ENCODE assay signal across 33 cellular contexts in the genomic region with DNA sequence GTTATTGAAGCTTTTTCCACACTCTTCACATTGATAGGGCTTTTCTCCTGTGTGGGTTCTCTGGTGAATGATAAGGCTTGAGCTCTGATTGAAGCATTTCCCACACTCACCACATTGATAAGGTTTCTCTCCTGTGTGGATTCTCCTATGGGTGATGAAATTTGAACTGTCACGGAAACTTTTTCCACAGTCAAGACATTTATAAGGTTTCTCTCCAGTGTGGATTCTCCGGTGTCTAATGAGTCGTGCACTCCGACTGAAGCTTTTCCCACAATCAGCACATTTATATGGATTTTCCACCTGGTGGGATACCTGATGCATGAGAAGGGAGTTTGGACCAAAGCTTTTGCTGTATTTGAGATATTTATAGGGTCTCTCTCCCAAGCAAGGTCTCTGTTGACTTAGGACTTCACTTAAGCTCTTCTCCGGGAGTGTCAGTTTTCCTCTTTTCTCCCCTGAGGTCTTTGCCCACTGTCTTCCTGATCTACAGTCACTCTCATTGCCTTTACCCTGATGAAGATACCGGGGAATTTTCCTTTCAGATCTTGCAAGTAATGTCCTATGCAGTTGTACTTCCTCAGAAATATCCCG. TPM values are rescaled to one million over a fixed set of nuclear protein-coding genes. Genes with fewer than 3 reads are reported as not detected.
DNase-seq lines count a peak whose midpoint lies in the region; ATAC-seq and TF ChIP-seq lines count a peak whose summit lies in the region.
"Had no signal": no experiment of that assay in that cellular context is flagged by ENCODE, and none has a peak within 500 bp of the region (broad histone marks: within the 10 kb centered on the region; RNA-seq: fewer than 3 reads in every experiment).

No MANE protein-coding gene starts in this region.

- H3K9me3 ChIP-seq in Panc1 (ENCODE audit: control insufficient read depth, insufficient read depth, low read depth, low read length) (peaks cover 76% of the 10 kb centered on the region), osteoblast (ENCODE audit: low read depth, low read length) (peaks cover 40% of the 10 kb centered on the region)

- in situ Hi-C loops in Panc1 (cut with HindIII; ENCODE audit: low pct_unique_long_range_greater_than_20kb, low sequenced_read_pairs) = no loop called here
- in situ Hi-C loops in GM13977 (cut with MboI; ENCODE audit: low pct_unique_long_range_greater_than_20kb, low sequenced_read_pairs, unreplicated experiment) = no loop called here

- no peak overlapping the region for H2AFZ ChIP-seq in osteoblast (ENCODE audit: low read length)
- H2AFZ ChIP-seq: PC-9 had no signal

- H3K27ac ChIP-seq in Panc1 (ENCODE audit: low read length) (no peak overlapping the region), osteoblast (ENCODE audit: low read depth, low read length) (no peak overlapping the region)
- H3K27ac ChIP-seq: 22Rv1, esophagus squamous epithelium, gastrocnemius medialis, PC-9 had no signal

- CTCF ChIA-PET in Panc1 (lab: Charles Lee) = no interaction called here

- H3K27me3 ChIP-seq in Panc1 (ENCODE audit: control insufficient read depth, insufficient read depth, low read length) (no peaks in the 10 kb centered on the region), osteoblast (ENCODE audit: insufficient read depth, low read length) (no peaks in the 10 kb centered on the region)
- H3K27me3 ChIP-seq: esophagus squamous epithelium, gastrocnemius medialis had no signal

- H3K4me2 ChIP-seq in osteoblast (ENCODE audit: insufficient read depth, low read length) = no peak overlapping the region
- H3K4me2 ChIP-seq: PC-9 had no signal

- TF ChIP-seq CTCF in Panc1 (IDR thresholded peaks at IDR 0.05) (no peak), fibroblast of mammary gland (conservative IDR thresholded peaks at IDR 0.05; ENCODE audit: control insufficient read depth, insufficient read depth, low read depth, low read length) (no peak), osteoblast (IDR thresholded peaks at IDR 0.05; ENCODE audit: extremely low read depth, low read depth, low read length) (no peak), GM13977 (IDR thresholded peaks at IDR 0.05; ENCODE audit: extremely low read depth, insufficient read depth, missing control alignments) (no peak)

- no peak overlapping the region for H3K4me3 ChIP-seq in Panc1 (ENCODE audit: low read depth in 2 of 2, low read length in 2 of 2)
- H3K4me3 ChIP-seq in fibroblast of mammary gland (ENCODE audit: control insufficient read depth, low read depth, low read length) = no peak overlapping the region
- no peak overlapping the region for H3K4me3 ChIP-seq in osteoblast (ENCODE audit: insufficient read depth, low read length)
- H3K4me3 ChIP-seq: PC-9 had no signal

- H4K20me1 ChIP-seq in osteoblast (ENCODE audit: insufficient read depth, low read length) = no peaks in the 10 kb centered on the region

- DNase-seq in DMS 273 (lab: John Stamatoyannopoulos, UW; ENCODE audit: unreplicated experiment) = peak; percentile 11
- DNase-seq in DMS 273 treated with DMSO at 0.1 percent for 48 hours (lab: John Stamatoyannopoulos, UW) = no peak
- DNase-seq in Panc1 (ENCODE audit: low read depth, low spot score) = no peak
- peak; percentile 10 for DNase-seq in fibroblast of mammary gland (ENCODE audit: low read depth)
- no peak for DNase-seq in activated effector memory CD4-positive, alpha-beta T cell treated with anti-CD3 and anti-CD28 coated beads, Interleukin-2, amount 50 U/mL, for 16 hours
- DNase-seq in osteoblast (ENCODE audit: insufficient read length, low spot score, missing footprints) = no peak
- no peak for DNase-seq in GM13977 (ENCODE audit: low spot score)
- DNase-seq: activated T-cell treated with anti-CD3 and anti-CD28 coated beads, Interleukin-2, amount 50 U/mL, for 48 hours; CD4-positive, CD25-positive, alpha-beta regulatory T cell; central memory CD4-positive, alpha-beta T cell; EL; esophagus squamous epithelium; gastrocnemius medialis; HFFc6; left cardiac atrium; mammary epithelial cell; NCI-H1105 treated with DMSO at 0.1 percent for 48 hours; NCI-H187 treated with DMSO at 0.1 percent for 48 hours; NCI-H524; PC-9; substantia nigra; T-helper 17 cell; trophoblast cell had no signal

- BruUV-seq in Panc1 (replicated peaks; lab: Mats Ljungman, UMichigan) = TSS peak; percentile 44

- H3K4me1 ChIP-seq in Panc1 (ENCODE audit: control insufficient read depth, insufficient read depth, low read length) (no peaks in the 10 kb centered on the region), osteoblast (ENCODE audit: insufficient read depth, low read length) (no peaks in the 10 kb centered on the region)
- H3K4me1 ChIP-seq: esophagus squamous epithelium, gastrocnemius medialis had no signal

- no peak for ATAC-seq in Panc1
- no peak for ATAC-seq in HG03432 (IDR thresholded peaks at IDR 0.05; ENCODE audit: unreplicated experiment)
- ATAC-seq: gastrocnemius medialis; left cardiac atrium; Right ventricle myocardium inferior; SK-N-SH treated with all-trans-retinoic acid at 6 μM for 48 hours; stimulated activated memory B cell treated with anti-CD40 and anti-IgM and Interleukin-4, amounts not matched to agents 10 μg/mL and 1 μg/mL and 100 μg/mL, for 72 hours; T-helper 17 cell had no signal

- H3K79me2 ChIP-seq in osteoblast (ENCODE audit: insufficient read depth, low read length) = peaks cover 2% of the 10 kb centered on the region

- POLR2A ChIA-PET in Panc1 (lab: Charles Lee) = no interaction called here

- H3K36me3 ChIP-seq in Panc1 (ENCODE audit: control insufficient read depth, insufficient read depth, low read length) = no peaks in the 10 kb centered on the region; the same call in 1 of the 2 replicates
- H3K36me3 ChIP-seq in osteoblast (ENCODE audit: insufficient read depth, low read length) = peaks cover 73% of the 10 kb centered on the region

- intact Hi-C loops in Panc1 (cut with micrococcal nuclease; ENCODE audit: unreplicated experiment) = no loop called here

RNA-seq across cellular contexts. Expression of a gene that starts 9.4 kb away (rescaled TPM):
- total RNA-seq in Panc1 (2021; ENCODE audit: unreplicated experiment) (32.8 TPM), osteoblast (29.5 and 33.7 TPM in 2 replicates)
- 16.4 TPM for polyA plus RNA-seq in Panc1 (2012; ENCODE audit: insufficient read length)

RNA-seq across cellular contexts. Expression of a gene that starts 9.5 kb away (rescaled TPM):
- 31.9 TPM for total RNA-seq in Panc1 (2021; ENCODE audit: unreplicated experiment)
- polyA plus RNA-seq in Panc1 (2012; ENCODE audit: insufficient read length) = 21.6 TPM
- total RNA-seq in osteoblast = 8.8 and 10.5 TPM in 2 replicates

RNA-seq across cellular contexts. Expression of a gene that starts 31.0 kb away (rescaled TPM):
- total RNA-seq in Panc1 (2021; ENCODE audit: unreplicated experiment) (12.1 TPM), osteoblast (6.9 and 7.7 TPM in 2 replicates)
- 9.8 TPM for polyA plus RNA-seq in Panc1 (2012; ENCODE audit: insufficient read length)

RNA-seq across cellular contexts. Expression of a gene that starts 59.4 kb away (rescaled TPM):
- total RNA-seq in Panc1 (2021; ENCODE audit: unreplicated experiment) (not detected), osteoblast (not detected in 2 replicates)
- not detected for polyA plus RNA-seq in Panc1 (2012; ENCODE audit: insufficient read length)
- total RNA-seq: CD4-positive, CD25-positive, alpha-beta regulatory T cell; HFFc6; HT1080; left cardiac atrium; mammary epithelial cell; mucosa of gallbladder; osteocyte; PC-9; renal cortical epithelial cell; Right ventricle myocardium inferior; skeletal muscle tissue; T-helper 17 cell had no signal
- polyA plus RNA-seq: CD4-positive, CD25-positive, alpha-beta regulatory T cell; mammary epithelial cell had no signal

Comparison
In these comparisons a context has a peak if more than half of its experiments do, and no peak if none do; other contexts are left out.
1. DNase-seq: peak in DMS 273 (single experiment) and fibroblast of mammary gland (single experiment); none in DMS 273 treated with DMSO at 0.1 percent for 48 hours (single experiment), Panc1 (single experiment), activated effector memory CD4-positive, alpha-beta T cell treated with anti-CD3 and anti-CD28 coated beads, Interleukin-2, amount 50 U/mL, for 16 hours (single experiment), osteoblast (single experiment) and GM13977 (single experiment).